ENCODE assay signal across 18 cellular contexts in genomic region chr10:67438605-67439258, GRCh38.
DNase-seq lines count a peak whose midpoint lies in the region; ATAC-seq and TF ChIP-seq lines count a peak whose summit lies in the region.
"Had no signal": no experiment of that assay in that cellular context is flagged by ENCODE, and none has a peak within 500 bp of the region (broad histone marks: within the 10 kb centered on the region; RNA-seq: fewer than 3 reads in every experiment).

No MANE protein-coding gene starts in this region.

- no peaks in the 10 kb centered on the region for H3K9me2 ChIP-seq in PC-3 (replicated peaks; ENCODE audit: low read length)

- DNase-seq in cardiac septum (ENCODE audit: low spot score) (peak; percentile 75), right atrium auricular region (ENCODE audit: low spot score) (no peak), PC-3 (no peak), glutamatergic neuron (no peak), tibial artery (no peak), osteoblast (ENCODE audit: insufficient read length, low spot score, missing footprints) (no peak), NCI-H226 (no peak)
- DNase-seq: GF-D8, GOT3, HFFc6, MG63, NCI-H1105, NCI-H187, SHP77 treated with DMSO at 0.1 percent for 48 hours had no signal

- H3K4me3 Mint-ChIP-seq in glutamatergic neuron (ENCODE audit: unreplicated experiment): no peak overlapping the region
- H3K4me3 Mint-ChIP-seq: HFFc6 had no signal

- H3K4me1 Mint-ChIP-seq in glutamatergic neuron (ENCODE audit: low read depth, unreplicated experiment): peaks cover 7% of the 10 kb centered on the region

- no peaks in the 10 kb centered on the region for H3K36me3 ChIP-seq in right atrium auricular region
- H3K36me3 ChIP-seq in PC-3 (ENCODE audit: low read depth, low read length): no peaks in the 10 kb centered on the region
- H3K36me3 ChIP-seq in tibial artery: no peaks in the 10 kb centered on the region
- H3K36me3 ChIP-seq in osteoblast (ENCODE audit: insufficient read depth, low read length): no peaks in the 10 kb centered on the region
- H3K36me3 ChIP-seq: MG63 had no signal

- CTCF ChIA-PET in PC-3 (lab: Charles Lee): no interaction called here

- H3K79me2 ChIP-seq in PC-3 (ENCODE audit: low read length): no peaks in the 10 kb centered on the region
- no peaks in the 10 kb centered on the region for H3K79me2 ChIP-seq in osteoblast (ENCODE audit: insufficient read depth, low read length)

- no peaks in the 10 kb centered on the region for H3K36me3 Mint-ChIP-seq in glutamatergic neuron (ENCODE audit: unreplicated experiment)

- peak overlapping the region; percentile 40 for H3K27ac Mint-ChIP-seq in glutamatergic neuron (ENCODE audit: unreplicated experiment)
- H3K27ac Mint-ChIP-seq: HFFc6 had no signal

- H3K27me3 ChIP-seq in right atrium auricular region (no peaks in the 10 kb centered on the region), PC-3 (ENCODE audit: low read length) (peaks cover 41% of the 10 kb centered on the region), tibial artery (no peaks in the 10 kb centered on the region), osteoblast (ENCODE audit: insufficient read depth, low read length) (no peaks in the 10 kb centered on the region)
- H3K27me3 ChIP-seq: MG63 had no signal

- BruUV-seq in PC-3 (replicated peaks; lab: Mats Ljungman, UMichigan): no TSS peak

- H4K20me1 ChIP-seq in PC-3 (ENCODE audit: low read length): no peaks in the 10 kb centered on the region
- no peaks in the 10 kb centered on the region for H4K20me1 ChIP-seq in osteoblast (ENCODE audit: insufficient read depth, low read length)

- H3K4me1 ChIP-seq in right atrium auricular region (peaks cover 0 to 6% of the 10 kb centered on the region in 2 donors), PC-3 (ENCODE audit: insufficient read depth, low read length) (no peaks in the 10 kb centered on the region), tibial artery (peaks cover 0 to 14% (median 3%) of the 10 kb centered on the region in 4 donors), osteoblast (ENCODE audit: insufficient read depth, low read length) (no peaks in the 10 kb centered on the region)
- H3K4me1 ChIP-seq: A549 had no signal

- peaks cover 2% of the 10 kb centered on the region for H3K9me3 Mint-ChIP-seq in glutamatergic neuron (ENCODE audit: unreplicated experiment)

- H2AFZ ChIP-seq in PC-3 (ENCODE audit: low read length) (no peak overlapping the region), osteoblast (ENCODE audit: low read length) (no peak overlapping the region)

- no peak overlapping the region for H3K27ac ChIP-seq in right atrium auricular region
- no peak overlapping the region for H3K27ac ChIP-seq in PC-3 (ENCODE audit: low read length)
- peak overlapping the region; percentile 49 to 63 for H3K27ac ChIP-seq in tibial artery
- H3K27ac ChIP-seq in osteoblast (ENCODE audit: low read depth, low read length): no peak overlapping the region
- H3K27ac ChIP-seq: A549, KMS-11 had no signal

- H3K4me2 ChIP-seq in PC-3 (ENCODE audit: low read length) (no peak overlapping the region), osteoblast (ENCODE audit: insufficient read depth, low read length) (no peak overlapping the region)
- H3K4me2 ChIP-seq: A549, KMS-11 had no signal

- intact Hi-C loops in cardiac septum (cut with DNase I): no loop called here
- intact Hi-C loops in PC-3 (cut with micrococcal nuclease): no loop called here
- intact Hi-C loops in tibial artery (cut with DNase I; ENCODE audit: low total_unique reads): no loop called here

- no peak overlapping the region for H3K9ac ChIP-seq in PC-3 (ENCODE audit: low read length)
- H3K9ac ChIP-seq: KMS-11 had no signal

- POLR2A ChIA-PET in PC-3 (lab: Charles Lee; ENCODE audit: unreplicated experiment): interaction anchor here (0.5 kb wide), 1 partner anchor 111 kb away, joined by 3 read pairs; no protein-coding TSS in a partner anchor

- peaks cover 3% of the 10 kb centered on the region for H3K27me3 Mint-ChIP-seq in glutamatergic neuron (ENCODE audit: unreplicated experiment)

- H3F3A ChIP-seq in PC-3 (ENCODE audit: low read length, unreplicated experiment): no peaks in the 10 kb centered on the region

- H3K4me3 ChIP-seq in right atrium auricular region (no peak overlapping the region), PC-3 (ENCODE audit: low read length) (no peak overlapping the region), tibial artery (peak overlapping the region in 1 of 2 donors; percentile 27), osteoblast (ENCODE audit: insufficient read depth, low read length) (no peak overlapping the region)
- H3K4me3 ChIP-seq: A549, MG63 had no signal

- peaks cover 0 to 15% of the 10 kb centered on the region in 2 donors for H3K9me3 ChIP-seq in right atrium auricular region
- H3K9me3 ChIP-seq in PC-3 (ENCODE audit: low read length): no peaks in the 10 kb centered on the region
- H3K9me3 ChIP-seq in tibial artery: peaks cover 0 to 4% (median 0%) of the 10 kb centered on the region in 3 donors
- no peaks in the 10 kb centered on the region for H3K9me3 ChIP-seq in osteoblast (ENCODE audit: low read depth, low read length)
- H3K9me3 ChIP-seq: A549, MG63 had no signal

- no peak for TF ChIP-seq CTCF in right atrium auricular region (IDR thresholded peaks at IDR 0.05)
- no peak for TF ChIP-seq CTCF in PC-3 (conservative IDR thresholded peaks at IDR 0.05; ENCODE audit: low read depth, low read length)
- TF ChIP-seq CTCF in glutamatergic neuron (IDR thresholded peaks at IDR 0.05; ENCODE audit: partially characterized antibody, unreplicated experiment): no peak
- no peak for TF ChIP-seq CTCF in tibial artery (IDR thresholded peaks at IDR 0.05)
- no peak for TF ChIP-seq CTCF in osteoblast (IDR thresholded peaks at IDR 0.05; ENCODE audit: extremely low read depth, low read depth, low read length)

- ATAC-seq in PC-3: peak; percentile 37
- ATAC-seq in HG03097 (IDR thresholded peaks at IDR 0.05; ENCODE audit: low FRiP score, unreplicated experiment): no peak
- ATAC-seq: A549, HepG2 had no signal

Comparison
In these comparisons a context has a peak if more than half of its experiments do, and no peak if none do; other contexts are left out.
1. H3K27ac ChIP-seq: peak in tibial artery (2 of 2); none in right atrium auricular region (0 of 2), PC-3 (single experiment) and osteoblast (single experiment).